ENCODE assay signal across 16 cellular contexts in the genomic region with DNA sequence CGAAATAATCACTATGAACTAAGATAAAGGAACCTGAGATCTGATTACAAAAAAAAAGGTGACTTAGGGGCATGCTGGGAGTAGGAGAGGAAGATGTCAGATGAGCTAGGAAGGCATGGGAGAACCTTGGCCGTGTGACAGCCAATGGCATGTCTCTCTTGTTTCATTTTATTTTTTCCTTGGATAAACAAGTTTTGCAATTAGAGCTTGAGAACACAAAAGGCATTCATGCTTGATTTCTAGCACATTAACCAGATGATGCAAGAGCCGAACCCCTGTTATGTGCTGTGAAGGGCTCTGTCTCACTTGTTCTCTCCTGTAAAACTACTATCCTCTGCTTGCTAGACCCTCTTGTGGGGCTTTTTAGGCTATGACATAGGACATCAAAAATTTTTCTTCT.
A peak's percentile ranks its signal among the peaks of the same experiment; 100 is the strongest.
DNase-seq lines count a peak whose midpoint lies in the region; ATAC-seq and TF ChIP-seq lines count a peak whose summit lies in the region.
"Had no signal": no experiment of that assay in that cellular context is flagged by ENCODE, and none has a peak within 500 bp of the region (broad histone marks: within the 10 kb centered on the region; RNA-seq: fewer than 3 reads in every experiment).

No MANE protein-coding gene starts in this region.

- intact Hi-C loops in Calu3 (cut with micrococcal nuclease; ENCODE audit: unreplicated experiment) = no loop called here
- intact Hi-C loops in left cardiac atrium (cut with DNase I) = no loop called here

- no peak overlapping the region for H3K9ac ChIP-seq in adipocyte (ENCODE audit: low read length)
- H3K9ac ChIP-seq: BLaER1 treated with 17β-estradiol and CSF1 and Interleukin-3, amounts not matched to agents 10 nM and 100 nM had no signal

- H3K27ac Mint-ChIP-seq in Calu3 (ENCODE audit: unreplicated experiment) = peak overlapping the region; percentile 46
- H3K27ac Mint-ChIP-seq in activated CD8-positive, alpha-beta memory T cell treated with anti-CD3 and anti-CD28 coated beads, Interleukin-2, amount 10 ng/mL, durations not matched to agents 7 days and 5 days = no peak overlapping the region
- H3K27ac Mint-ChIP-seq: activated naive CD4-positive, alpha-beta T cell treated with anti-CD3 and anti-CD28 coated beads, Interleukin-2, amount 10 ng/mL, durations not matched to agents 7 days and 5 days had no signal

- CTCF ChIA-PET in Calu3 (lab: Charles Lee) = no interaction called here
- CTCF ChIA-PET in activated CD8-positive, alpha-beta memory T cell treated with anti-CD3 and anti-CD28 coated beads, Interleukin-2, amount 10 ng/mL, durations not matched to agents 7 days and 5 days (lab: Charles Lee) = interaction anchor here (0.7 to 3.1 kb wide), 3 partner anchors 10 to 33 kb away, joined by 3 to 7 read pairs (median 3); no protein-coding TSS in a partner anchor

- H3K4me3 Mint-ChIP-seq in Calu3 (ENCODE audit: low read depth, unreplicated experiment) = no peak overlapping the region
- H3K4me3 Mint-ChIP-seq in activated CD8-positive, alpha-beta memory T cell treated with anti-CD3 and anti-CD28 coated beads, Interleukin-2, amount 10 ng/mL, durations not matched to agents 7 days and 5 days = no peak overlapping the region
- H3K4me3 Mint-ChIP-seq: activated naive CD4-positive, alpha-beta T cell treated with anti-CD3 and anti-CD28 coated beads, Interleukin-2, amount 10 ng/mL, durations not matched to agents 7 days and 5 days had no signal

- H3K36me3 ChIP-seq in adipocyte (ENCODE audit: control insufficient read depth, insufficient read depth, low read length, severe bottlenecking) = no peaks in the 10 kb centered on the region
- H3K36me3 ChIP-seq: SJSA1 had no signal

- no peaks in the 10 kb centered on the region for H3K27me3 ChIP-seq in adipocyte (replicated peaks; ENCODE audit: control insufficient read depth, insufficient read depth, low read length)
- H3K27me3 ChIP-seq: BLaER1 treated with 17β-estradiol and CSF1 and Interleukin-3, amounts not matched to agents 10 nM and 100 nM; SJSA1 had no signal

- no peaks in the 10 kb centered on the region for H3K9me3 Mint-ChIP-seq in Calu3 (ENCODE audit: low read depth, unreplicated experiment)
- no peaks in the 10 kb centered on the region for H3K9me3 Mint-ChIP-seq in activated CD8-positive, alpha-beta memory T cell treated with anti-CD3 and anti-CD28 coated beads, Interleukin-2, amount 10 ng/mL, durations not matched to agents 7 days and 5 days (ENCODE audit: low read depth)
- H3K9me3 Mint-ChIP-seq: activated naive CD4-positive, alpha-beta T cell treated with anti-CD3 and anti-CD28 coated beads, Interleukin-2, amount 10 ng/mL, durations not matched to agents 7 days and 5 days had no signal

- DNase-seq in Calu3 = peak; percentile 8
- peak; percentile 69 for DNase-seq in adipocyte (ENCODE audit: low read depth)
- no peak for DNase-seq in left cardiac atrium
- peak; percentile 70 for DNase-seq in putamen (ENCODE audit: low spot score)
- no peak for DNase-seq in mucosa of gallbladder (ENCODE audit: low spot score)
- DNase-seq in activated CD4-positive, CD25-positive, alpha-beta regulatory T cell treated with anti-CD3 and anti-CD28 coated beads, Interleukin-2, amount 50 U/mL, for 72 hours = no peak
- no peak for DNase-seq in activated CD8-positive, alpha-beta memory T cell treated with anti-CD3 and anti-CD28 coated beads, Interleukin-2, amount 10 ng/mL, durations not matched to agents 7 days and 5 days
- DNase-seq: activated naive CD4-positive, alpha-beta T cell treated with anti-CD3 and anti-CD28 coated beads, Interleukin-2, amount 10 ng/mL, durations not matched to agents 7 days and 5 days; effector CD8-positive, alpha-beta T cell; Karpas-422; NCI-H446; stimulated activated CD4-positive, alpha-beta T cell treated with anti-CD3 and anti-CD28 coated beads, Interleukin-1b, Interleukin-23, amount 100 ng/mL, for 48 hours; stimulated activated naive CD8-positive, alpha-beta T cell treated with anti-CD3 and anti-CD28 coated beads, Interleukin-15, Interleukin-2, amounts not matched to agents 100 U/mL and 50 U/mL, for 24 hours had no signal

- peaks cover 24% of the 10 kb centered on the region for H3K4me1 Mint-ChIP-seq in Calu3 (ENCODE audit: low read depth, unreplicated experiment)
- peaks cover 18% of the 10 kb centered on the region for H3K4me1 Mint-ChIP-seq in activated CD8-positive, alpha-beta memory T cell treated with anti-CD3 and anti-CD28 coated beads, Interleukin-2, amount 10 ng/mL, durations not matched to agents 7 days and 5 days

- ATAC-seq in left cardiac atrium (peak; percentile 17 to 21), GM21390 (IDR thresholded peaks at IDR 0.05; ENCODE audit: unreplicated experiment) (no peak)
- no peak for ATAC-seq in activated CD8-positive, alpha-beta memory T cell treated with anti-CD3 and anti-CD28 coated beads, Interleukin-2, amount 10 ng/mL, durations not matched to agents 7 days and 5 days
- ATAC-seq: stimulated activated naive CD8-positive, alpha-beta T cell treated with anti-CD3 and anti-CD28 coated beads, Interleukin-15, Interleukin-2, amounts not matched to agents 100 U/mL and 50 U/mL, for 24 hours had no signal

- no TSS peak for BruUV-seq in Calu3 (replicated peaks; lab: Mats Ljungman, UMichigan)

- no peak overlapping the region for H3K4me3 ChIP-seq in adipocyte (ENCODE audit: low read length)
- H3K4me3 ChIP-seq: BLaER1 treated with 17β-estradiol and CSF1 and Interleukin-3, amounts not matched to agents 10 nM and 100 nM; SJSA1 had no signal

- H3K9me3 ChIP-seq in adipocyte (ENCODE audit: control insufficient read depth, low read length) = no peaks in the 10 kb centered on the region
- H3K9me3 ChIP-seq: BLaER1 treated with 17β-estradiol and CSF1 and Interleukin-3, amounts not matched to agents 10 nM and 100 nM; SJSA1 had no signal

- H3K27me3 Mint-ChIP-seq in Calu3 (ENCODE audit: unreplicated experiment) = no peaks in the 10 kb centered on the region
- H3K27me3 Mint-ChIP-seq in activated CD8-positive, alpha-beta memory T cell treated with anti-CD3 and anti-CD28 coated beads, Interleukin-2, amount 10 ng/mL, durations not matched to agents 7 days and 5 days = no peaks in the 10 kb centered on the region
- H3K27me3 Mint-ChIP-seq: activated naive CD4-positive, alpha-beta T cell treated with anti-CD3 and anti-CD28 coated beads, Interleukin-2, amount 10 ng/mL, durations not matched to agents 7 days and 5 days had no signal

- H3K4me1 ChIP-seq in adipocyte (ENCODE audit: control insufficient read depth, insufficient read depth, low read length) = peaks cover 43% of the 10 kb centered on the region
- H3K4me1 ChIP-seq: SJSA1 had no signal

- TF ChIP-seq CTCF in Calu3 (IDR thresholded peaks at IDR 0.05; ENCODE audit: unreplicated experiment) = no peak

- peaks cover 6% of the 10 kb centered on the region for H3K36me3 Mint-ChIP-seq in Calu3 (ENCODE audit: insufficient read depth, unreplicated experiment)
- peaks cover 11% of the 10 kb centered on the region for H3K36me3 Mint-ChIP-seq in activated CD8-positive, alpha-beta memory T cell treated with anti-CD3 and anti-CD28 coated beads, Interleukin-2, amount 10 ng/mL, durations not matched to agents 7 days and 5 days
- H3K36me3 Mint-ChIP-seq: activated naive CD4-positive, alpha-beta T cell treated with anti-CD3 and anti-CD28 coated beads, Interleukin-2, amount 10 ng/mL, durations not matched to agents 7 days and 5 days had no signal

Comparison
In these comparisons a context has a peak if more than half of its experiments do, and no peak if none do; other contexts are left out.
1. DNase-seq: peak in Calu3 (single experiment), adipocyte (single experiment) and putamen (single experiment); none in left cardiac atrium (single experiment), mucosa of gallbladder (single experiment), activated CD4-positive, CD25-positive, alpha-beta regulatory T cell treated with anti-CD3 and anti-CD28 coated beads, Interleukin-2, amount 50 U/mL, for 72 hours (single experiment) and activated CD8-positive, alpha-beta memory T cell treated with anti-CD3 and anti-CD28 coated beads, Interleukin-2, amount 10 ng/mL, durations not matched to agents 7 days and 5 days (single experiment).
2. ATAC-seq: peak in left cardiac atrium (2 of 2); none in GM21390 (single experiment) and activated CD8-positive, alpha-beta memory T cell treated with anti-CD3 and anti-CD28 coated beads, Interleukin-2, amount 10 ng/mL, durations not matched to agents 7 days and 5 days (single experiment).